18 cellular contexts compared by ENCODE assay signal in genomic region chr1:5455651-5456050, GRCh38.
"Had no signal": no experiment of that assay in that cellular context is flagged by ENCODE, and none has a peak within 500 bp of the region (broad histone marks: within the 10 kb centered on the region; RNA-seq: fewer than 3 reads in every experiment).

No MANE protein-coding gene starts in this region.

- H3K4me1 ChIP-seq: SJSA1 had no signal

- H3K27me3 ChIP-seq: SJSA1 had no signal

- H3K36me3 ChIP-seq: MG63, SJSA1 had no signal

- H3K4me3 ChIP-seq: MG63, SJSA1, SK-N-MC had no signal

- ATAC-seq: HepG2 had no signal

- H3K9me3 ChIP-seq: MG63 had no signal

- DNase-seq: IMR-90, Karpas-422, KG1, NCI-H1092 treated with DMSO at 0.1 percent for 48 hours, NCI-H1436, NCI-H2081 treated with DMSO at 0.1 percent for 48 hours, NCI-H2171, NCI-H226, NCI-H446, NCI-H510A, NCI-H524 treated with DMSO at 0.1 percent for 48 hours, NCI-H774, Right ventricle myocardium superior, SIG-M5 had no signal

- H3K27ac ChIP-seq: SJSA1, SK-N-MC had no signal
